In the genomic region with DNA sequence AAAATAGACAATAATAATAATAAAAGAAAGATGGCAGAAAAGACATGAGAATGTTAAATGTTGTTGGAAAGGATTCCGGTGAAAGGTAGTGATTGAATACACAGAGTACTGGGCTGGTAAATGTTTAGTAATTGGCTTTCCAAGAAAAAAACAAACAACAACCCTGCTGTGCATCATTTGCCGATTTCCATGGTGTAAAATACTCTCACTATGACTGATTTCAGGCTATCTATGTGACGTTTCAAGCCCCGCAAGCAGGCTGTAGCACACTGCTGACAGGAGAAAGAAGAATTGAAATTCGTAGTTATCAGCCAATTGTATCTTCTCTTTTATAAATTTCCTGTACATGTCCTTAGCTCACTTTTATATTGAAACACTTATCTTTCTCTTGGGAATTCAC, we compare ENCODE assay signal across 29 cellular contexts. TPM values are rescaled to one million over a fixed set of nuclear protein-coding genes. Genes with fewer than 3 reads are reported as not detected.
DNase-seq lines count a peak whose midpoint lies in the region; ATAC-seq, FAIRE-seq and TF ChIP-seq lines count a peak whose summit lies in the region.
"Had no signal": no experiment of that assay in that cellular context is flagged by ENCODE, and none has a peak within 500 bp of the region (broad histone marks: within the 10 kb centered on the region; RNA-seq: fewer than 3 reads in every experiment).

No MANE protein-coding gene starts in this region.

- H3K27ac ChIP-seq in OCI-LY3 (ENCODE audit: low read length) (no peak overlapping the region), kidney (ENCODE audit: low read depth in 2 of 2, low read length in 2 of 2) (no peak overlapping the region)
- H3K27ac ChIP-seq: coronary artery, esophagus squamous epithelium, skin epidermis, upper lobe of right lung had no signal

- H4K20me1 ChIP-seq in OCI-LY3 (ENCODE audit: insufficient read depth, low read length) = no peaks in the 10 kb centered on the region

- DNase-seq in midbrain (lab: John Stamatoyannopoulos, UW) (no peak), NCI-H2081 treated with DMSO at 0.1 percent for 48 hours (lab: John Stamatoyannopoulos, UW) (no peak), kidney (no peak), NCI-H1694 (lab: John Stamatoyannopoulos, UW) (no peak)
- DNase-seq: activated CD4-positive, alpha-beta T cell treated with anti-CD3 and anti-CD28 coated beads for 1 hour; activated naive CD4-positive, alpha-beta T cell treated with anti-CD3 and anti-CD28 coated beads for 36 hours; activated T-cell treated with anti-CD3 and anti-CD28 coated beads, Interleukin-2, amount 50 U/mL, for 4 hours; amygdala; endodermal cell; esophagus squamous epithelium; hippocampal formation; immature natural killer cell; naive thymus-derived CD8-positive, alpha-beta T cell; NCI-H69; stimulated activated CD4-positive, alpha-beta T cell treated with anti-CD3 and anti-CD28 coated beads, Interleukin-1b, Interleukin-23, amount 100 ng/mL, for 48 hours; upper lobe of right lung had no signal

- H3K4me3 ChIP-seq in OCI-LY3 (ENCODE audit: low read length) = peak overlapping the region; percentile 32
- no peak overlapping the region for H3K4me3 ChIP-seq in kidney (ENCODE audit: low read length in 2 of 2)
- H3K4me3 ChIP-seq: coronary artery, esophagus squamous epithelium, skin epidermis, upper lobe of right lung had no signal

- no peaks in the 10 kb centered on the region for H3K27me3 ChIP-seq in OCI-LY3 (ENCODE audit: low read depth, low read length)
- H3K27me3 ChIP-seq: esophagus squamous epithelium, upper lobe of right lung had no signal

- no peak overlapping the region for H3K9ac ChIP-seq in OCI-LY3 (ENCODE audit: low read length)
- no peak overlapping the region for H3K9ac ChIP-seq in kidney (ENCODE audit: low read length in 2 of 2)

- intact Hi-C loops in kidney (cut with DNase I) = no loop called here

- no peak for FAIRE-seq in kidney (lab: Jason Lieb, UNC)
- FAIRE-seq: frontal cortex, G401.6 had no signal

- H3K36me3 ChIP-seq in OCI-LY3 (replicated peaks; ENCODE audit: low read depth, low read length) (no peaks in the 10 kb centered on the region), kidney (ENCODE audit: control insufficient read depth in 1 of 2, insufficient read depth in 2 of 2, low read length in 2 of 2) (no peaks in the 10 kb centered on the region)
- H3K36me3 ChIP-seq: esophagus squamous epithelium, upper lobe of right lung had no signal

- H3K4me1 ChIP-seq in OCI-LY3 (ENCODE audit: low read length) (peaks cover 14% of the 10 kb centered on the region), kidney (ENCODE audit: control insufficient read depth in 1 of 2, insufficient read depth in 1 of 2, low read depth in 1 of 2, low read length in 2 of 2) (no peaks in the 10 kb centered on the region)
- H3K4me1 ChIP-seq: esophagus squamous epithelium, upper lobe of right lung had no signal

- H3K79me2 ChIP-seq in OCI-LY3 (ENCODE audit: low read length) = no peaks in the 10 kb centered on the region

- no peaks in the 10 kb centered on the region for H3K9me3 ChIP-seq in OCI-LY3 (ENCODE audit: insufficient read depth, low read length)
- H3K9me3 ChIP-seq in kidney (ENCODE audit: control insufficient read depth in 1 of 2, low read length in 2 of 2) = no peaks in the 10 kb centered on the region
- H3K9me3 ChIP-seq: esophagus squamous epithelium, upper lobe of right lung had no signal

- H3K4me2 ChIP-seq in OCI-LY3 (ENCODE audit: low read length) = peak overlapping the region; percentile 64

- ATAC-seq in GM18499 (IDR thresholded peaks at IDR 0.05; ENCODE audit: insufficient read depth, unreplicated experiment) (peak; percentile 80), GM18873 (IDR thresholded peaks at IDR 0.05; ENCODE audit: low FRiP score, unreplicated experiment) (peak; percentile 62), HG02610 (IDR thresholded peaks at IDR 0.05; ENCODE audit: unreplicated experiment) (peak; percentile 56)
- ATAC-seq: activated T-cell treated with anti-CD3 and anti-CD28 coated beads, Interleukin-2, amount 50 U/mL, for 4 hours; left lobe of liver; naive thymus-derived CD8-positive, alpha-beta T cell; upper lobe of right lung had no signal

- no peak overlapping the region for H2AFZ ChIP-seq in OCI-LY3 (ENCODE audit: low read depth, low read length)

- TF ChIP-seq CTCF in OCI-LY3 (IDR thresholded peaks at IDR 0.05; ENCODE audit: low read depth, low read length) = no peak
- TF ChIP-seq CTCF in kidney (IDR thresholded peaks at IDR 0.05; ENCODE audit: borderline replicate concordance, extremely low read depth, insufficient read depth) = no peak

RNA-seq across cellular contexts. Expression of gene SEPTIN6, which starts 13.6 kb away (rescaled TPM):
- 40.1 TPM for total RNA-seq in kidney
- polyA plus RNA-seq in kidney (ENCODE audit: insufficient read depth, low read depth, low replicate concordance) = 32.4 TPM

RNA-seq across cellular contexts. Expression of gene SOWAHD, which starts 51.8 kb away (rescaled TPM):
- total RNA-seq in kidney = 1.3 TPM
- 0.92 TPM for polyA plus RNA-seq in kidney (ENCODE audit: insufficient read depth, low read depth, low replicate concordance)
- total RNA-seq: A673, mesothelial cell of epicardium, RPMI7951, SK-MEL-5 had no signal
